Comparison of ENCODE assay signal across 8 cellular contexts in genomic region chr2:171161425-171162289, GRCh38. TPM values are rescaled to one million over a fixed set of nuclear protein-coding genes. Genes with fewer than 3 reads are reported as not detected.
A peak's percentile ranks its signal among the peaks of the same experiment; 100 is the strongest.
DNase-seq lines count a peak whose midpoint lies in the region; ATAC-seq and TF ChIP-seq lines count a peak whose summit lies in the region.

No MANE protein-coding gene starts in this region.

- intact Hi-C loops in CD4-positive, alpha-beta T cell (cut with DNase I, micrococcal nuclease) = loop anchor here (2.0 to 10.0 kb wide), 5 partner anchors 46 to 273 kb away; partner anchors contain the start of genes DCAF17 (in 2 of the 2) and METTL8 (in 1 of the 2)
- intact Hi-C loops in dorsolateral prefrontal cortex (cut with DNase I) = loop anchor here (2.0 to 5.0 kb wide), 4 partner anchors 189 to 271 kb away; partner anchors contain the start of genes DCAF17 (in 2 of the 2) and METTL8 (in 2 of the 2)

- H3K4me1 Mint-ChIP-seq in CD4-positive, alpha-beta T cell (ENCODE audit: low read depth) = peaks cover 63% of the 10 kb centered on the region
- H3K4me1 Mint-ChIP-seq in nephron = peaks cover 29% of the 10 kb centered on the region

- no peaks in the 10 kb centered on the region for H3K9me3 Mint-ChIP-seq in CD4-positive, alpha-beta T cell
- H3K9me3 Mint-ChIP-seq in nephron = no peaks in the 10 kb centered on the region

- CTCF ChIA-PET in CD4-positive, alpha-beta T cell (lab: Charles Lee) = interaction anchor here (1.0 to 2.2 kb wide), 4 partner anchors 9 to 272 kb away, joined by 3 to 9 read pairs (median 4); partner anchors contain the start of genes DCAF17, GORASP2 and METTL8

- ATAC-seq in CD4-positive, alpha-beta T cell (ENCODE audit: poor library complexity) = no peak

- H3K4me3 Mint-ChIP-seq in CD4-positive, alpha-beta T cell = peak overlapping the region; percentile 96
- peak overlapping the region; percentile 90 to 94 (median 91) for H3K4me3 Mint-ChIP-seq in nephron

- H3K27ac Mint-ChIP-seq in CD4-positive, alpha-beta T cell = peak overlapping the region; percentile 95
- H3K27ac Mint-ChIP-seq in nephron = peak overlapping the region; percentile 88 to 96 (median 95)

- H3K27me3 Mint-ChIP-seq in CD4-positive, alpha-beta T cell = no peaks in the 10 kb centered on the region
- no peaks in the 10 kb centered on the region for H3K27me3 Mint-ChIP-seq in nephron (ENCODE audit: low read depth)

- peak overlapping the region; percentile 52 to 92 (median 80) for H3K4me3 ChIP-seq in dorsolateral prefrontal cortex

- peaks cover 21% of the 10 kb centered on the region for H3K36me3 Mint-ChIP-seq in CD4-positive, alpha-beta T cell (ENCODE audit: low read depth)
- no peaks in the 10 kb centered on the region for H3K36me3 Mint-ChIP-seq in nephron (ENCODE audit: low read depth)

- H3K9me3 ChIP-seq in CD4-positive, alpha-beta T cell (ENCODE audit: control insufficient read depth, low read length) = no peaks in the 10 kb centered on the region

- TF ChIP-seq CTCF in CD4-positive, alpha-beta T cell (IDR thresholded peaks at IDR 0.05) = no peak
- TF ChIP-seq CTCF in dorsolateral prefrontal cortex (IDR thresholded peaks at IDR 0.05 in 54 of 56, conservative IDR thresholded peaks at IDR 0.05 in 2 of 56; ENCODE audit: low read depth in 1 of 56, partially characterized antibody in 56 of 56) = peak in 4 of 56 donors; percentile 1 to 26 (median 2)
- TF ChIP-seq CTCF in nephron (IDR thresholded peaks at IDR 0.05; ENCODE audit: unreplicated experiment in 3 of 3) = no peak

- POLR2A ChIA-PET in CD4-positive, alpha-beta T cell (lab: Charles Lee) = interaction anchor here (0.7 to 4.5 kb wide), 8 partner anchors 10 to 273 kb away, joined by 3 to 43 read pairs (median 9); partner anchors contain the start of genes DCAF17 and GORASP2

- peak overlapping the region; percentile 71 for H3K27ac ChIP-seq in CD4-positive, alpha-beta T cell (ENCODE audit: low read depth, low read length)
- peak overlapping the region in 58 of 59 donors; percentile 29 to 98 (median 92) for H3K27ac ChIP-seq in dorsolateral prefrontal cortex

- DNase-seq in CD4-positive, alpha-beta T cell = no peak
- DNase-seq in NAMALWA (ENCODE audit: low spot score) (peak; percentile 34), dorsolateral prefrontal cortex (no peak), NCI-H524 (lab: John Stamatoyannopoulos, UW) (no peak), D341Med (ENCODE audit: low spot score) (no peak), NCI-H345 (lab: John Stamatoyannopoulos, UW) (no peak), DMS114 treated with DMSO at 0.1 percent for 48 hours (lab: John Stamatoyannopoulos, UW; ENCODE audit: unreplicated experiment) (no peak)

- H3K27me3 ChIP-seq in CD4-positive, alpha-beta T cell (ENCODE audit: control insufficient read depth, insufficient read depth, low read length) = no peaks in the 10 kb centered on the region
- H3K27me3 ChIP-seq in dorsolateral prefrontal cortex = no peaks in the 10 kb centered on the region

RNA-seq across cellular contexts. Expression of gene TLK1, which starts 1.0 kb away (rescaled TPM):
- total RNA-seq in CD4-positive, alpha-beta T cell = 100 to 1,000 TPM; 135 to 138 TPM
- 100 to 1,000 TPM in 10 of 120 experiments, 10 to 100 TPM in 110; 42.9 to 119 (median 84.6) TPM for total RNA-seq in dorsolateral prefrontal cortex
